14 cellular contexts compared by ENCODE assay signal in genomic region chr7:107089627-107090026, GRCh38. TPM values are rescaled to one million over a fixed set of nuclear protein-coding genes. Genes with fewer than 3 reads are reported as not detected.
DNase-seq lines count a peak whose midpoint lies in the region; ATAC-seq, FAIRE-seq and TF ChIP-seq lines count a peak whose summit lies in the region.
"Had no signal": no experiment of that assay in that cellular context is flagged by ENCODE, and none has a peak within 500 bp of the region (broad histone marks: within the 10 kb centered on the region; RNA-seq: fewer than 3 reads in every experiment).

No MANE protein-coding gene starts in this region.

- H3K36me3 ChIP-seq in DOHH2 (ENCODE audit: control insufficient read depth, low read length) = peaks cover 23% of the 10 kb centered on the region
- peaks cover 19% of the 10 kb centered on the region for H3K36me3 ChIP-seq in OCI-LY7 (ENCODE audit: insufficient read depth, low read length)
- H3K36me3 ChIP-seq in K562 (ENCODE audit: control insufficient read depth, insufficient read depth, low read length) = peaks cover 3% of the 10 kb centered on the region; the same call in 2 of the 3 replicates
- H3K36me3 ChIP-seq: BLaER1 treated with 17β-estradiol and CSF1 and Interleukin-3, amounts not matched to agents 10 nM and 100 nM; HAP-1 had no signal

- TF ChIP-seq POLR2A in K562 (conservative IDR thresholded peaks at IDR 0.05) = no peak

- no peaks in the 10 kb centered on the region for H4K20me1 ChIP-seq in DOHH2 (ENCODE audit: control insufficient read depth, insufficient read depth, low read depth, low read length)
- H4K20me1 ChIP-seq in OCI-LY7 (ENCODE audit: insufficient read depth, low read length) = no peaks in the 10 kb centered on the region
- H4K20me1 ChIP-seq in K562 (replicated peaks; ENCODE audit: control insufficient read depth, insufficient read depth, low read length) = peaks cover 27% of the 10 kb centered on the region
- H4K20me1 ChIP-seq: BLaER1 treated with 17β-estradiol and CSF1 and Interleukin-3, amounts not matched to agents 10 nM and 100 nM had no signal

- CTCF ChIA-PET in OCI-LY7 (lab: Charles Lee; ENCODE audit: unreplicated experiment) = interaction anchor here (0.9 to 1.6 kb wide), 3 partner anchors 41 to 58 kb away, joined by 4 to 12 read pairs (median 5); no protein-coding TSS in a partner anchor
- CTCF ChIA-PET in K562 (lab: Yijun Ruan, JAX; ENCODE audit: low intra/inter-chr PET ratio) = interaction anchor here (0.9 kb wide), 1 partner anchor 41 kb away, joined by 3 read pairs; no protein-coding TSS in a partner anchor

- H3K79me2 ChIP-seq in DOHH2 (ENCODE audit: control insufficient read depth, low read length) (peaks cover 81% of the 10 kb centered on the region), OCI-LY7 (ENCODE audit: insufficient read depth, low read depth, low read length) (peaks cover 77% of the 10 kb centered on the region), K562 (ENCODE audit: control insufficient read depth, insufficient read depth, low read length) (peaks cover 93% of the 10 kb centered on the region)

- H3K4me1 ChIP-seq in DOHH2 (ENCODE audit: control insufficient read depth, low read length) (peaks cover 97% of the 10 kb centered on the region), OCI-LY7 (ENCODE audit: insufficient read depth, low read length, poor library complexity, severe bottlenecking) (peaks cover 71% of the 10 kb centered on the region), K562 (replicated peaks in 1 of 2; ENCODE audit: control insufficient read depth in 2 of 2, insufficient read depth in 2 of 2, low read length in 2 of 2) (peaks cover 21 to 38% of the 10 kb centered on the region in 2 experiments)
- H3K4me1 ChIP-seq: BLaER1 treated with 17β-estradiol and CSF1 and Interleukin-3, amounts not matched to agents 10 nM and 100 nM; HAP-1 had no signal

- H3K27ac ChIP-seq in DOHH2 (ENCODE audit: low read depth, low read length) (peak overlapping the region; percentile 94), OCI-LY7 (ENCODE audit: low read depth, low read length, poor library complexity, severe bottlenecking) (peak overlapping the region; percentile 100), K562 (ENCODE audit: extremely low read depth, low read depth, low read length) (no peak overlapping the region)
- H3K27ac ChIP-seq: BLaER1 treated with 17β-estradiol and CSF1 and Interleukin-3, amounts not matched to agents 10 nM and 100 nM; HL-60 had no signal

- BruUV-seq in OCI-LY7 (replicated peaks; lab: Mats Ljungman, UMichigan) (no TSS peak), K562 (replicated peaks; lab: Mats Ljungman, UMichigan) (no TSS peak)

- FAIRE-seq in K562 (lab: Jason Lieb, UNC) = no peak
- FAIRE-seq: GM12892, GM18507 had no signal

- H3K27me3 ChIP-seq in DOHH2 (ENCODE audit: control insufficient read depth, low read length) = no peaks in the 10 kb centered on the region
- no peaks in the 10 kb centered on the region for H3K27me3 ChIP-seq in K562 (ENCODE audit: control insufficient read depth in 2 of 2, insufficient read depth in 2 of 2, low read length in 2 of 2)
- H3K27me3 ChIP-seq: BLaER1 treated with 17β-estradiol and CSF1 and Interleukin-3, amounts not matched to agents 10 nM and 100 nM had no signal

- intact Hi-C loops in OCI-LY7 (cut with micrococcal nuclease; ENCODE audit: unreplicated experiment) = loop anchor here (1.0 to 5.0 kb wide), 9 partner anchors 25 to 1017 kb away; partner anchors contain the start of genes HBP1 and PIK3CG
- intact Hi-C loops in K562 (cut with micrococcal nuclease) = no loop called here

- no peak for TF ChIP-seq EP300 in K562 (IDR thresholded peaks at IDR 0.05; ENCODE audit: low read length)

- H3K9me3 ChIP-seq in DOHH2 (ENCODE audit: control insufficient read depth, insufficient read depth, low read length) = 0 out of 2 replicates have a peak, but pooled peaks cover under 1% of the 10 kb centered on the region
- peaks cover 15% of the 10 kb centered on the region; the same call in 1 of the 2 replicates for H3K9me3 ChIP-seq in OCI-LY7 (ENCODE audit: low read length)
- no peaks in the 10 kb centered on the region for H3K9me3 ChIP-seq in K562 (replicated peaks; ENCODE audit: control insufficient read depth, insufficient read depth, low read depth, low read length)
- H3K9me3 ChIP-seq: HAP-1 had no signal

- peaks cover 53% of the 10 kb centered on the region for H3F3A ChIP-seq in DOHH2 (ENCODE audit: control insufficient read depth, insufficient read depth)

- H3K4me2 ChIP-seq in DOHH2 (ENCODE audit: low read length) (peak overlapping the region; percentile 76), OCI-LY7 (ENCODE audit: low read length) (peak overlapping the region; percentile 88), K562 (ENCODE audit: insufficient read depth, low read length) (peak overlapping the region; percentile 33; the same call in 1 of the 2 replicates)
- H3K4me2 ChIP-seq: BLaER1 treated with 17β-estradiol and CSF1 and Interleukin-3, amounts not matched to agents 10 nM and 100 nM had no signal

- H3K4me3 ChIP-seq in DOHH2 (ENCODE audit: low read length) (peak overlapping the region; percentile 58), OCI-LY7 (ENCODE audit: low read depth, low read length, poor library complexity, severe bottlenecking) (peak overlapping the region; percentile 83), K562 (no peak overlapping the region)
- H3K4me3 ChIP-seq: BLaER1 treated with 17β-estradiol and CSF1 and Interleukin-3, amounts not matched to agents 10 nM and 100 nM; HAP-1 had no signal

- DNase-seq in OCI-LY7 (ENCODE audit: low spot score) (no peak), K562 (ENCODE audit: extremely low read depth in 1 of 4, low spot score in 3 of 4) (peak in 2 of 4 experiments; percentile 55 to 58)
- DNase-seq in stimulated activated CD4-positive, alpha-beta T cell treated with anti-CD3 and anti-CD28 coated beads, Interleukin-4, amount 100 ng/mL, for 1 hour = no peak
- DNase-seq: Calu3; CD8-positive, alpha-beta T cell; GDM1 had no signal

- no peak for TF ChIP-seq RAD21 in K562 (CRISPR knock-in tag; conservative IDR thresholded peaks at IDR 0.05 in 1 of 2, IDR thresholded peaks at IDR 0.05 in 1 of 2)

- ATAC-seq in K562 (peak; percentile 60), GM21528 (IDR thresholded peaks at IDR 0.05; ENCODE audit: low FRiP score, unreplicated experiment) (no peak), GM18873 (IDR thresholded peaks at IDR 0.05; ENCODE audit: low FRiP score, unreplicated experiment) (no peak)
- ATAC-seq: CD8-positive, alpha-beta T cell had no signal

- H3K9me2 ChIP-seq in DOHH2 (replicated peaks; ENCODE audit: control insufficient read depth, low read length) (no peaks in the 10 kb centered on the region), OCI-LY7 (ENCODE audit: insufficient read depth, low read length) (no peaks in the 10 kb centered on the region)

- H3K9ac ChIP-seq in K562 (ENCODE audit: insufficient read depth in 1 of 2, low read depth in 2 of 2, low read length in 2 of 2) = no peak overlapping the region
- H3K9ac ChIP-seq: BLaER1 treated with 17β-estradiol and CSF1 and Interleukin-3, amounts not matched to agents 10 nM and 100 nM had no signal

- in situ Hi-C loops in K562 (cut with MboI) = no loop called here

- no peak for TF ChIP-seq CTCF in DOHH2 (IDR thresholded peaks at IDR 0.05; ENCODE audit: low read depth, low read length, poor library complexity, severe bottlenecking)
- no peak for TF ChIP-seq CTCF in OCI-LY7 (conservative IDR thresholded peaks at IDR 0.05; ENCODE audit: low read length)
- TF ChIP-seq CTCF in K562 (IDR thresholded peaks at IDR 0.05 in 2 of 3, conservative IDR thresholded peaks at IDR 0.05 in 1 of 3; ENCODE audit: insufficient read depth in 2 of 3, low read depth in 1 of 3, low read length in 3 of 3) = no peak

- POLR2A ChIA-PET in OCI-LY7 (lab: Charles Lee) (interaction anchor here (0.9 to 3.8 kb wide), 9 partner anchors 8 to 221 kb away, joined by 3 to 31 read pairs (median 16); no protein-coding TSS in a partner anchor), K562 (lab: Yijun Ruan, JAX) (interaction anchor here (1.1 to 2.1 kb wide), 4 partner anchors 9 to 32 kb away, joined by 4 to 9 read pairs (median 6); no protein-coding TSS in a partner anchor)

- H2AFZ ChIP-seq in OCI-LY7 (ENCODE audit: low read length) = no peak overlapping the region
- H2AFZ ChIP-seq in K562 (ENCODE audit: low read depth, low read length) = no peak overlapping the region

- no peaks in the 10 kb centered on the region for H3K9me1 ChIP-seq in K562 (ENCODE audit: control insufficient read depth, insufficient read depth, low read length)

TF ChIP-seq in K562, 482 proteins besides CTCF, POLR2A, EP300 and RAD21 (continues in another document):
- TF ChIP-seq ZNF766 (CRISPR knock-in tag; conservative IDR thresholded peaks at IDR 0.05) = 0 out of 2 replicates have a peak, but pooled peaks have one; percentile 12

RNA-seq across cellular contexts. Expression of gene PRKAR2B, which starts 45.1 kb away (rescaled TPM):
- 69.0 and 91.1 TPM in 2 replicates for total RNA-seq in OCI-LY7 (2014; rRNA removed; shearing (Covaris generic))
- 210 and 290 TPM in 2 replicates for total RNA-seq in OCI-LY7 (2022)
- total RNA-seq in K562 (2011; cell fraction: chromatin; rRNA removed; ENCODE audit: low replicate concordance) = 16.3 and 57.4 TPM in 2 replicates
- total RNA-seq in K562 (2011; cell fraction: nucleolus; rRNA removed) = 14.3 and 18.3 TPM in 2 replicates
- total RNA-seq in K562 (2011; cell fraction: nucleoplasm; rRNA removed) = 31.1 and 47.5 TPM in 2 replicates
- total RNA-seq in K562 (2014; rRNA removed) = 107 and 108 TPM in 2 replicates
- 156 and 172 TPM in 2 replicates for total RNA-seq in K562 (2014; rRNA removed; fragmentation: Illumina TruSeq; extraction: Trizol)
- total RNA-seq in K562 (2015; rRNA removed; fragmentation: Illumina TruSeq; extraction: Trizol) = 131 and 138 TPM in 2 replicates
- total RNA-seq in K562 (2021) = 115 and 129 TPM in 2 replicates
- polyA plus RNA-seq in K562 (2011; rRNA removed) = 122 and 173 TPM in 2 replicates
- polyA plus RNA-seq in K562 (2011; cell fraction: cytosol; rRNA removed) = 29.4 and 57.2 TPM in 2 replicates
- 17.3 and 27.3 TPM in 2 replicates for polyA plus RNA-seq in K562 (2011; cell fraction: nucleus; rRNA removed)
- 79.6 and 100 TPM in 2 replicates for polyA plus RNA-seq in K562 (2012)
- polyA plus RNA-seq in K562 (2014; fragmentation: Illumina TruSeq; extraction: Trizol) = 117 and 140 TPM in 2 replicates
- polyA plus RNA-seq in K562 (2014; fragmentation: Nextera tagmentation; extraction: Ambion mirVana) = 10 to 100 TPM; 59.0 to 65.4 TPM
- polyA plus RNA-seq in K562 (2014; rRNA removed) = 77.1 and 86.2 TPM in 2 replicates
- 205 and 212 TPM in 2 replicates for polyA minus RNA-seq in K562 (2011; rRNA and poly(A)+ RNA removed)
- 96.1 and 101 TPM in 2 replicates for polyA minus RNA-seq in K562 (2011; cell fraction: cytosol; rRNA and poly(A)+ RNA removed)
- polyA minus RNA-seq in K562 (2011; cell fraction: nucleus; rRNA and poly(A)+ RNA removed) = 19.3 and 36.1 TPM in 2 replicates

Comparison
In these comparisons a context has a peak if more than half of its experiments do, and no peak if none do; other contexts are left out.
1. H3K4me2 ChIP-seq: peak in every context shown above with its lines; median percentile 88 in OCI-LY7; 76 in DOHH2; 33 in K562.